Comparison of ENCODE assay signal across 9 cellular contexts in the genomic region with DNA sequence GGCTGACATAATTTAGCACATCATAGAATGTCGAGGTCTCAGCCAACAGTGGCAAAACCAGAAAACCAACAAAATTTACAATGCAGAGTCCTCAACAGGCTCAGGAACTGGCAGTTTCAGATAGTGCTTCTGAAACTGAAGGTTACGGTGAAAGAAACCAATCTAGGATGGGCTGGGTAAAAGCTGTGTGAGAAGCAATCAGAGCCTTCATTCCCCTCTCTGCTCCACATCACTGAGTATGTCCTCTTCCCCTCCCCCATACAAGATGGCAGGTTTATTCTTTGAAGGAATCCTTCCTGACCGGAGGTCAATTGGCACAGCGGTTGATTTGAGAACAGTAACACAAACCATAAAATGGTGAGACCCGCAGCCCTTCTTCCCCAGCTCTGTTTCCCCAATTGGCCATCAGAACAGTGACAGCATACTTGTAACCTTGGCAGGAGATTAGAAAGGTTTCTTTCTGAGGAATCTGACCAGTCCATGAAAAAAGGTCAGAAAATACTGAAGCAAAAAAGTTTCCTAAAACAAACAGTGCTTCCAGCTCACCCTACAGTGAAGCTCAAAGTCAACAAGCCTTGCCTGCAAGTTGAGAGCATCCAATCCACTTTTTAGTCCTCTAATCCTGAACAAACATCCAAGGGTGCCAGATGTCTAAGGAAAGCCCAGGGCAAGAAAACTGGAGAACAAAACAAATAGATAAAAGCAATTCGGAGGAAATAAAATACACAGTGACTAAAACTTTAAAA. TPM values are rescaled to one million over a fixed set of nuclear protein-coding genes. Genes with fewer than 3 reads are reported as not detected.
A peak's percentile ranks its signal among the peaks of the same experiment; 100 is the strongest.
DNase-seq lines count a peak whose midpoint lies in the region; ATAC-seq, FAIRE-seq and TF ChIP-seq lines count a peak whose summit lies in the region.
"Had no signal": no experiment of that assay in that cellular context is flagged by ENCODE, and none has a peak within 500 bp of the region (broad histone marks: within the 10 kb centered on the region; RNA-seq: fewer than 3 reads in every experiment).

No MANE protein-coding gene starts in this region.

- no peaks in the 10 kb centered on the region for H4K20me1 ChIP-seq in keratinocyte (ENCODE audit: control insufficient read depth, extremely low read depth, insufficient read depth, low read length)

- FAIRE-seq in keratinocyte (lab: Jason Lieb, UNC) = peak; percentile 65

- H3K4me3 ChIP-seq in LNCaP clone FGC (ENCODE audit: low read depth, low read length) (no peak overlapping the region), keratinocyte (ENCODE audit: control insufficient read depth in 2 of 3, extremely low read depth in 1 of 3, insufficient read depth in 2 of 3, low read depth in 1 of 3, low read length in 3 of 3) (no peak overlapping the region)
- H3K4me3 ChIP-seq: coronary artery had no signal

- no peak overlapping the region for H3K9ac ChIP-seq in keratinocyte (ENCODE audit: control insufficient read depth, extremely low read depth, insufficient read depth, low read length)

- H3K36me3 ChIP-seq in keratinocyte (ENCODE audit: control insufficient read depth in 2 of 2, extremely low read depth in 1 of 2, insufficient read depth in 2 of 2, low read length in 2 of 2) = no peaks in the 10 kb centered on the region

- H3K27me3 ChIP-seq in keratinocyte (ENCODE audit: control insufficient read depth, extremely low read depth, insufficient read depth, low read length) = no peaks in the 10 kb centered on the region

- H3K4me3 Mint-ChIP-seq in HFFc6 = peak overlapping the region; percentile 2; the same call in 1 of the 2 replicates

- H3K27ac ChIP-seq in keratinocyte (ENCODE audit: control insufficient read depth, insufficient read depth, low read length) = no peak overlapping the region
- H3K27ac ChIP-seq: coronary artery had no signal

- no peaks in the 10 kb centered on the region; the same call in 1 of the 2 replicates for H3K27me3 Mint-ChIP-seq in HFFc6 (ENCODE audit: insufficient read depth)

- ATAC-seq in GM18909 (IDR thresholded peaks at IDR 0.05; ENCODE audit: poor library complexity, unreplicated experiment) = peak; percentile 90

- 0 out of 2 replicates have a peak, but pooled peaks cover 8% of the 10 kb centered on the region for H3K36me3 Mint-ChIP-seq in HFFc6 (ENCODE audit: low read depth)

- TF ChIP-seq CTCF in HFFc6 (IDR thresholded peaks at IDR 0.05) (no peak), LNCaP clone FGC (IDR thresholded peaks at IDR 0.05; ENCODE audit: control insufficient read depth, extremely low read depth, insufficient read depth) (no peak), keratinocyte (optimal IDR thresholded peaks at IDR 0.05 in 1 of 3, IDR thresholded peaks at IDR 0.05 in 1 of 3, conservative IDR thresholded peaks at IDR 0.05 in 1 of 3; ENCODE audit: extremely low read depth in 1 of 3, insufficient read depth in 2 of 3, low read length in 3 of 3) (no peak)

- no peaks in the 10 kb centered on the region for H3K9me3 ChIP-seq in keratinocyte (ENCODE audit: control insufficient read depth, low read depth, low read length)

- dilution Hi-C loops in keratinocyte (cut with MboI; ENCODE audit: extremely low pct_ligation_motif_present, low sequenced_read_pairs) = no loop called here

- no peak overlapping the region for H3K4me2 ChIP-seq in keratinocyte (ENCODE audit: control insufficient read depth, extremely low read depth, insufficient read depth, low read depth, low read length)

- H3K79me2 ChIP-seq in keratinocyte (ENCODE audit: control insufficient read depth, insufficient read depth, low read length) = no peaks in the 10 kb centered on the region

- H3K9me3 Mint-ChIP-seq in HFFc6 = no peaks in the 10 kb centered on the region

- H3K27ac Mint-ChIP-seq in HFFc6 = peak overlapping the region; percentile 52

- DNase-seq in HFFc6 (peak; percentile 61), LNCaP clone FGC (ENCODE audit: low read depth) (peak; percentile 85), keratinocyte (ENCODE audit: low read depth, low spot score) (no peak), NCI-H1105 treated with DMSO at 0.1 percent for 48 hours (lab: John Stamatoyannopoulos, UW) (no peak), NAMALWA (ENCODE audit: low spot score) (no peak)
- DNase-seq in activated CD4-positive, alpha-beta T cell treated with anti-CD3 and anti-CD28 coated beads, Interleukin-2, amount 50 U/mL, for 48 hours = no peak
- DNase-seq: GOT3 had no signal

- H3K4me1 ChIP-seq in keratinocyte (ENCODE audit: control insufficient read depth, extremely low read depth, insufficient read depth, low read length) = peaks cover 35% of the 10 kb centered on the region

- no peaks in the 10 kb centered on the region for H3K9me1 ChIP-seq in keratinocyte (ENCODE audit: control insufficient read depth, extremely low read depth, insufficient read depth, low read length)

- peaks cover 85% of the 10 kb centered on the region for H3K4me1 Mint-ChIP-seq in HFFc6 (ENCODE audit: low read depth)

- H2AFZ ChIP-seq in keratinocyte (ENCODE audit: control insufficient read depth, low read length) = no peak overlapping the region

RNA-seq across cellular contexts. Expression of gene IL6, which starts 53.9 kb away (rescaled TPM):
- total RNA-seq in HFFc6 (2021; fragmentation: NEBNext Ultra II Directional; extraction: Animal tissue kit (Norgen Biotek cat#: 25700)) = 10 to 100 TPM; 21.3 to 55.1 (median 50.0) TPM
- 0.10 to 5.0 TPM (median 2.7 TPM) in 3 replicates for polyA plus RNA-seq in keratinocyte
- polyA plus RNA-seq in keratinocyte (2011; ENCODE audit: low read depth) = not detected
- polyA plus RNA-seq in keratinocyte (2011; cell fraction: cytosol; rRNA removed) = 2.6 and 3.2 TPM in 2 replicates
- 25.2 and 38.7 TPM in 2 replicates for polyA plus RNA-seq in keratinocyte (2011; cell fraction: nucleus; rRNA removed)
- not detected in 2 replicates for polyA plus RNA-seq in keratinocyte (2012; ENCODE audit: low replicate concordance)
- polyA minus RNA-seq in keratinocyte = 0.63 to 3.1 TPM in 2 of 3 replicates, not detected in the other
- polyA minus RNA-seq in keratinocyte (2011; cell fraction: cytosol; rRNA and poly(A)+ RNA removed) = not detected
- polyA minus RNA-seq in keratinocyte (2011; cell fraction: nucleus; rRNA and poly(A)+ RNA removed) = 6.1 and 15.0 TPM in 2 replicates

Comparison
In these comparisons a context has a peak if more than half of its experiments do, and no peak if none do; other contexts are left out.
1. DNase-seq: peak in HFFc6 (single experiment) and LNCaP clone FGC (single experiment); none in keratinocyte (single experiment), NCI-H1105 treated with DMSO at 0.1 percent for 48 hours (single experiment), NAMALWA (single experiment) and activated CD4-positive, alpha-beta T cell treated with anti-CD3 and anti-CD28 coated beads, Interleukin-2, amount 50 U/mL, for 48 hours (0 of 2).